Comparison of ENCODE assay signal across 8 cellular contexts in the genomic region with DNA sequence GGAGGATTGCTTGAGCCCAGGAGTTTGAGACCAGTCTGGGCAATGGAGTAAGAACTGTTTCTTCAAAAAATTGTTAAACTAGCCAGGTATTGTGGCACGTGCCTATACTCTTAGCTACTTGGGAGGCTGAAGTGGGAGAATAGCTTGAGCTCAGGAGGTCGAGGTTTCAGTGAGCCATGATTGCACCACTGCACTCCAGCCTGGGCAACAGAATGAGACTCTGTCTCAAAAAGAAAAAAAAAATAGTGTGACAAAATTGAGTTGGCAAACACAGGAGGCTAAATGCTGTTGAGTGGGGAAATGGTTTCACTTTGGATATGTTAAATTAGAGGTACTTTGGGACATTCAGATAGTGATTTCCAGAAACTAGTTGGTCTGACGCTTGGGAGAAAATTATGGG.
DNase-seq lines count a peak whose midpoint lies in the region; ATAC-seq and TF ChIP-seq lines count a peak whose summit lies in the region.
"Not testable (repeated sequence)": the region's sequence is repeated elsewhere in the genome, so short reads cannot be mapped to it uniquely, and the experiment has no call there.

No MANE protein-coding gene starts in this region.

- ATAC-seq in GM19438 (IDR thresholded peaks at IDR 0.05; ENCODE audit: low read depth, unreplicated experiment), result peak; percentile 29
- ATAC-seq in HG02759 (IDR thresholded peaks at IDR 0.05; ENCODE audit: unreplicated experiment), result peak; percentile 24
- ATAC-seq in HG03196 (IDR thresholded peaks at IDR 0.05; ENCODE audit: unreplicated experiment), result peak; percentile 20
- peak in 1 of 4 donors; percentile 3 for ATAC-seq in heart left ventricle

- H3K27me3 Mint-ChIP-seq in activated naive CD4-positive, alpha-beta T cell treated with anti-CD3 and anti-CD28 coated beads, Interleukin-2, amount 10 ng/mL, durations not matched to agents 7 days and 5 days; nephron (ENCODE audit: low read depth): not testable (repeated sequence)

- not testable (repeated sequence) for H3K9ac ChIP-seq in BLaER1 treated with 17β-estradiol and CSF1 and Interleukin-3, amounts not matched to agents 10 nM and 100 nM

- H3K36me3 Mint-ChIP-seq in activated naive CD4-positive, alpha-beta T cell treated with anti-CD3 and anti-CD28 coated beads, Interleukin-2, amount 10 ng/mL, durations not matched to agents 7 days and 5 days; nephron (ENCODE audit: low read depth): not testable (repeated sequence)

- H3K4me3 Mint-ChIP-seq in activated naive CD4-positive, alpha-beta T cell treated with anti-CD3 and anti-CD28 coated beads, Interleukin-2, amount 10 ng/mL, durations not matched to agents 7 days and 5 days, result not testable (repeated sequence)
- peak overlapping the region in 1 of 3 experiments; percentile 17 for H3K4me3 Mint-ChIP-seq in nephron

- H3K27ac ChIP-seq in BLaER1 treated with 17β-estradiol and CSF1 and Interleukin-3, amounts not matched to agents 10 nM and 100 nM, result not testable (repeated sequence)
- H3K27ac ChIP-seq in heart left ventricle, result peak overlapping the region; percentile 26 to 84 (median 65)
- peak overlapping the region; percentile 83 to 95 for H3K27ac ChIP-seq in tibial artery

- H3K9me3 ChIP-seq in BLaER1 treated with 17β-estradiol and CSF1 and Interleukin-3, amounts not matched to agents 10 nM and 100 nM (replicated peaks in 1 of 11); heart left ventricle; tibial artery: not testable (repeated sequence)

- H3K4me1 Mint-ChIP-seq in activated naive CD4-positive, alpha-beta T cell treated with anti-CD3 and anti-CD28 coated beads, Interleukin-2, amount 10 ng/mL, durations not matched to agents 7 days and 5 days, result not testable (repeated sequence)
- peaks cover 61% of the 10 kb centered on the region for H3K4me1 Mint-ChIP-seq in nephron

- H3K27me3 ChIP-seq in BLaER1 treated with 17β-estradiol and CSF1 and Interleukin-3, amounts not matched to agents 10 nM and 100 nM; heart left ventricle; tibial artery: not testable (repeated sequence)

- TF ChIP-seq CTCF in heart left ventricle (IDR thresholded peaks at IDR 0.05); nephron (IDR thresholded peaks at IDR 0.05; ENCODE audit: unreplicated experiment in 3 of 3); tibial artery (IDR thresholded peaks at IDR 0.05): not testable (repeated sequence)

- H3K4me1 ChIP-seq in BLaER1 treated with 17β-estradiol and CSF1 and Interleukin-3, amounts not matched to agents 10 nM and 100 nM, result not testable (repeated sequence)
- H3K4me1 ChIP-seq in heart left ventricle (peaks cover 7 to 78% (median 38%) of the 10 kb centered on the region in 12 donors), tibial artery (peaks cover 0 to 68% (median 20%) of the 10 kb centered on the region in 4 donors)

- H3K9me3 Mint-ChIP-seq in activated naive CD4-positive, alpha-beta T cell treated with anti-CD3 and anti-CD28 coated beads, Interleukin-2, amount 10 ng/mL, durations not matched to agents 7 days and 5 days; nephron: not testable (repeated sequence)

- 46 to 55% (median 52%) methylated on average over 3 of the region's 3 CpGs for WGBS in heart left ventricle, 4 donors

- CTCF ChIA-PET in activated naive CD4-positive, alpha-beta T cell treated with anti-CD3 and anti-CD28 coated beads, Interleukin-2, amount 10 ng/mL, durations not matched to agents 7 days and 5 days (lab: Charles Lee), result interaction anchor here (0.7 kb wide), 1 partner anchor 217 kb away, joined by 3 read pairs; no protein-coding TSS in a partner anchor

- DNase-seq in activated naive CD4-positive, alpha-beta T cell treated with anti-CD3 and anti-CD28 coated beads, Interleukin-2, amount 10 ng/mL, durations not matched to agents 7 days and 5 days; heart left ventricle: not testable (repeated sequence)
- DNase-seq in tibial artery, result peak in 1 of 2 donors; percentile 77

- peak overlapping the region; percentile 21 for H3K27ac Mint-ChIP-seq in activated naive CD4-positive, alpha-beta T cell treated with anti-CD3 and anti-CD28 coated beads, Interleukin-2, amount 10 ng/mL, durations not matched to agents 7 days and 5 days
- H3K27ac Mint-ChIP-seq in nephron, result peak overlapping the region; percentile 6 to 83 (median 71)

- intact Hi-C loops in heart left ventricle (cut with DNase I); tibial artery (cut with DNase I; ENCODE audit: low total_unique reads): not testable (repeated sequence)

- not testable (repeated sequence) for H4K20me1 ChIP-seq in BLaER1 treated with 17β-estradiol and CSF1 and Interleukin-3, amounts not matched to agents 10 nM and 100 nM

- H3K36me3 ChIP-seq in BLaER1 treated with 17β-estradiol and CSF1 and Interleukin-3, amounts not matched to agents 10 nM and 100 nM; heart left ventricle; tibial artery: not testable (repeated sequence)

- not testable (repeated sequence) for H3K4me3 ChIP-seq in BLaER1 treated with 17β-estradiol and CSF1 and Interleukin-3, amounts not matched to agents 10 nM and 100 nM
- H3K4me3 ChIP-seq in heart left ventricle, result peak overlapping the region in 4 of 12 donors; percentile 0 to 22 (median 2)
- peak overlapping the region; percentile 67 to 69 for H3K4me3 ChIP-seq in tibial artery

- TF ChIP-seq POLR2A in heart left ventricle (IDR thresholded peaks at IDR 0.05), result not testable (repeated sequence)

- peak overlapping the region in 6 of 11 experiments; percentile 6 to 32 (median 14); a peak in 5 of 22 replicates for H3K4me2 ChIP-seq in BLaER1 treated with 17β-estradiol and CSF1 and Interleukin-3, amounts not matched to agents 10 nM and 100 nM
